ENCODE assay signal across 1 cellular context in the genomic region with DNA sequence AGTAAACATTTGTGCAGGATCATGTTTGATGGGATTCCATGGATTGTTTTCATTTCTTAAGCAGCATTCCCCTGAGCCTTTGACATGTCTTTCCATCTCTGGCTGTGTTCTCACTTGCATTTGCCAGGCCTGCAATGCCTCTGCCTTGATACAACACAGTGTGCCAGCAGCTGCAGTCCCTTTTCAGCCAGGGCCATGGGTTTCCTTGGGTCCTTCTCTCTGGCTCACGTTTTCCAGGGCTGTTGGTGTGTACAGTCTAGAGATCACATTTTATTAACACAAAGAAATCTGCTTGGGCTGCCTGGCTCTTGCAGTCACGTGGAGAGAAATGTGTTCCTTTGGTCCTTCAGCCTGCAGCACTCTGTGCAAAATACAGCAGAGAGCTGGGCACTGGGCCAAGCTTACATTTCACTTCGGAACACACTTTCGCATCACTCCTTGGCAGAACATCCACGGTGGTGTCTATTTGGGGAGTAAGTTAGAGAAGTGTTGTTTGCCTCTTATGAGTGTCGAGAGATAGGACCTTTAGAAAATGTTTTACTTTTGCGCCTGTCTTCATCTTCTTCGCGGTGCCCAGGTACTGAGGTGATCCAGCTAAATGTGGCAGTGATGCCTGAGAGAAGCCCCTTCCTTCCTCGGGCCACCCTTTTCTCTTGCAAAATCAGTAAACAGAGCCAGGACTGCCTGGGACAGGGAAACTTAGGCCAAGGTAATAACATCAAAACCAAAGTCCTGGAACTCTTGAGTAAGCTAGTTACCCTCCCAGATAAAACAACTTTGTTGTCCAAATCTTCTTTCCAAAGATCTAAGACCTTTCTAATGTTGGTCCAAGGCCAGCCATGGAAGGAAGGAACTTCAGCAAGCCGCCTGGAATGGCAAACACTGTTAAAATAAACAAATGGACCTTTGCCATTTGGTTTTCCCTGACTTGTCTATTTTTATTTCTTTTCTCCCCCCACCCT.
TF ChIP-seq lines count a peak whose summit lies in the region.

No MANE protein-coding gene starts in this region.

TF ChIP-seq in HepG2, 621 proteins besides CTCF, POLR2A, EP300 and RAD21 (continued from another document and continues in another):
- TF ChIP-seq, protein P1, sequence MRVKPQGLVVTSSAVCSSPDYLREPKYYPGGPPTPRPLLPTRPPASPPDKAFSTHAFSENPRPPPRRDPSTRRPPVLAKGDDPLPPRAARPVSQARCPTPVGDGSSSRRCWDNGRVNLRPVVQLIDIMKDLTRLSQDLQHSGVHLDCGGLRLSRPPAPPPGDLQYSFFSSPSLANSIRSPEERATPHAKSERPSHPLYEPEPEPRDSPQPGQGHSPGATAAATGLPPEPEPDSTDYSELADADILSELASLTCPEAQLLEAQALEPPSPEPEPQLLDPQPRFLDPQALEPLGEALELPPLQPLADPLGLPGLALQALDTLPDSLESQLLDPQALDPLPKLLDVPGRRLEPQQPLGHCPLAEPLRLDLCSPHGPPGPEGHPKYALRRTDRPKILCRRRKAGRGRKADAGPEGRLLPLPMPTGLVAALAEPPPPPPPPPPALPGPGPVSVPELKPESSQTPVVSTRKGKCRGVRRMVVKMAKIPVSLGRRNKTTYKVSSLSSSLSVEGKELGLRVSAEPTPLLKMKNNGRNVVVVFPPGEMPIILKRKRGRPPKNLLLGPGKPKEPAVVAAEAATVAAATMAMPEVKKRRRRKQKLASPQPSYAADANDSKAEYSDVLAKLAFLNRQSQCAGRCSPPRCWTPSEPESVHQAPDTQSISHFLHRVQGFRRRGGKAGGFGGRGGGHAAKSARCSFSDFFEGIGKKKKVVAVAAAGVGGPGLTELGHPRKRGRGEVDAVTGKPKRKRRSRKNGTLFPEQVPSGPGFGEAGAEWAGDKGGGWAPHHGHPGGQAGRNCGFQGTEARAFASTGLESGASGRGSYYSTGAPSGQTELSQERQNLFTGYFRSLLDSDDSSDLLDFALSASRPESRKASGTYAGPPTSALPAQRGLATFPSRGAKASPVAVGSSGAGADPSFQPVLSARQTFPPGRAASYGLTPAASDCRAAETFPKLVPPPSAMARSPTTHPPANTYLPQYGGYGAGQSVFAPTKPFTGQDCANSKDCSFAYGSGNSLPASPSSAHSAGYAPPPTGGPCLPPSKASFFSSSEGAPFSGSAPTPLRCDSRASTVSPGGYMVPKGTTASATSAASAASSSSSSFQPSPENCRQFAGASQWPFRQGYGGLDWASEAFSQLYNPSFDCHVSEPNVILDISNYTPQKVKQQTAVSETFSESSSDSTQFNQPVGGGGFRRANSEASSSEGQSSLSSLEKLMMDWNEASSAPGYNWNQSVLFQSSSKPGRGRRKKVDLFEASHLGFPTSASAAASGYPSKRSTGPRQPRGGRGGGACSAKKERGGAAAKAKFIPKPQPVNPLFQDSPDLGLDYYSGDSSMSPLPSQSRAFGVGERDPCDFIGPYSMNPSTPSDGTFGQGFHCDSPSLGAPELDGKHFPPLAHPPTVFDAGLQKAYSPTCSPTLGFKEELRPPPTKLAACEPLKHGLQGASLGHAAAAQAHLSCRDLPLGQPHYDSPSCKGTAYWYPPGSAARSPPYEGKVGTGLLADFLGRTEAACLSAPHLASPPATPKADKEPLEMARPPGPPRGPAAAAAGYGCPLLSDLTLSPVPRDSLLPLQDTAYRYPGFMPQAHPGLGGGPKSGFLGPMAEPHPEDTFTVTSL (CRISPR knock-in tag; IDR thresholded peaks at IDR 0.05; ENCODE audit: borderline replicate concordance): peak; percentile 98
- TF ChIP-seq TGIF2 (CRISPR knock-in tag; IDR thresholded peaks at IDR 0.05): peak; percentile 91
- no peak for TF ChIP-seq ZNF260 (CRISPR knock-in tag; IDR thresholded peaks at IDR 0.05; ENCODE audit: borderline replicate concordance, low read depth)
- TF ChIP-seq SALL2 (CRISPR knock-in tag; IDR thresholded peaks at IDR 0.05): 0 out of 2 replicates have a peak, but pooled peaks have one; percentile 45
- 0 out of 2 replicates have a peak, but pooled peaks have one; percentile 42 for TF ChIP-seq ZNF713 (CRISPR knock-in tag; IDR thresholded peaks at IDR 0.05)
- TF ChIP-seq ZNF205 (CRISPR knock-in tag; IDR thresholded peaks at IDR 0.05): no peak; the same call in none of the 2 replicates
- TF ChIP-seq SPEN (CRISPR knock-in tag; IDR thresholded peaks at IDR 0.05; ENCODE audit: low read depth): peak; percentile 66; the same call in 1 of the 2 replicates
- TF ChIP-seq HINFP (CRISPR knock-in tag; IDR thresholded peaks at IDR 0.05; ENCODE audit: low read depth): peak; percentile 71; the same call in 1 of the 2 replicates
- no peak for TF ChIP-seq ESRRA (CRISPR knock-in tag; IDR thresholded peaks at IDR 0.05; ENCODE audit: low read depth)
- TF ChIP-seq ZNF503 (CRISPR knock-in tag; IDR thresholded peaks at IDR 0.05): peak; percentile 99
- TF ChIP-seq, protein P2, sequence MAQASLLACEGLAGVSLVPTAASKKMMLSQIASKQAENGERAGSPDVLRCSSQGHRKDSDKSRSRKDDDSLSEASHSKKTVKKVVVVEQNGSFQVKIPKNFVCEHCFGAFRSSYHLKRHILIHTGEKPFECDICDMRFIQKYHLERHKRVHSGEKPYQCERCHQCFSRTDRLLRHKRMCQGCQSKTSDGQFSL (CRISPR knock-in tag; IDR thresholded peaks at IDR 0.05): no peak
- TF ChIP-seq, protein P3, sequence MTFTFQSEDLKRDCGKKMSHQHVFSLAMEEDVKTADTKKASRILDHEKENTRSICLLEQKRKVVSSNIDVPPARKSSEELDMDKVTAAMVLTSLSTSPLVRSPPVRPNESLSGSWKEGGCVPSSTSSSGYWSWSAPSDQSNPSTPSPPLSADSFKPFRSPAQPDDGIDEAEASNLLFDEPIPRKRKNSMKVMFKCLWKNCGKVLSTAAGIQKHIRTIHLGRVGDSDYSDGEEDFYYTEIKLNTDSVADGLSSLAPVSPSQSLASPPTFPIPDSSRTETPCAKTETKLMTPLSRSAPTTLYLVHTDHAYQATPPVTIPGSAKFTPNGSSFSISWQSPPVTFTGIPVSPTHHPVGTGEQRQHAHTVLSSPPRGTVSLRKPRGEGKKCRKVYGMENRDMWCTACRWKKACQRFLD (CRISPR knock-in tag; IDR thresholded peaks at IDR 0.05; ENCODE audit: borderline replicate concordance): no peak
- no peak; the same call in 1 of the 2 replicates for TF ChIP-seq KDM5B (CRISPR knock-in tag; IDR thresholded peaks at IDR 0.05; ENCODE audit: borderline replicate concordance)
- TF ChIP-seq, protein P4, sequence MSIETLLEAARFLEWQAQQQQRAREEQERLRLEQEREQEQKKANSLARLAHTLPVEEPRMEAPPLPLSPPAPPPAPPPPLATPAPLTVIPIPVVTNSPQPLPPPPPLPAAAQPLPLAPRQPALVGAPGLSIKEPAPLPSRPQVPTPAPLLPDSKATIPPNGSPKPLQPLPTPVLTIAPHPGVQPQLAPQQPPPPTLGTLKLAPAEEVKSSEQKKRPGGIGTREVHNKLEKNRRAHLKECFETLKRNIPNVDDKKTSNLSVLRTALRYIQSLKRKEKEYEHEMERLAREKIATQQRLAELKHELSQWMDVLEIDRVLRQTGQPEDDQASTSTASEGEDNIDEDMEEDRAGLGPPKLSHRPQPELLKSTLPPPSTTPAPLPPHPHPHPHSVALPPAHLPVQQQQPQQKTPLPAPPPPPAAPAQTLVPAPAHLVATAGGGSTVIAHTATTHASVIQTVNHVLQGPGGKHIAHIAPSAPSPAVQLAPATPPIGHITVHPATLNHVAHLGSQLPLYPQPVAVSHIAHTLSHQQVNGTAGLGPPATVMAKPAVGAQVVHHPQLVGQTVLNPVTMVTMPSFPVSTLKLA (IDR thresholded peaks at IDR 0.05): peak; percentile 91
- no peak for TF ChIP-seq CBX2 (IDR thresholded peaks at IDR 0.05; ENCODE audit: low read depth, low read length)
- TF ChIP-seq CBX2 (CRISPR knock-in tag; IDR thresholded peaks at IDR 0.05; ENCODE audit: low read depth): no peak
- TF ChIP-seq AGO2 (optimal IDR thresholded peaks at IDR 0.05; ENCODE audit: low read depth, low read length): peak; percentile 89
- TF ChIP-seq EZH2 (conservative IDR thresholded peaks at IDR 0.05; ENCODE audit: low read depth, low read length): no peak
- TF ChIP-seq, protein P5, sequence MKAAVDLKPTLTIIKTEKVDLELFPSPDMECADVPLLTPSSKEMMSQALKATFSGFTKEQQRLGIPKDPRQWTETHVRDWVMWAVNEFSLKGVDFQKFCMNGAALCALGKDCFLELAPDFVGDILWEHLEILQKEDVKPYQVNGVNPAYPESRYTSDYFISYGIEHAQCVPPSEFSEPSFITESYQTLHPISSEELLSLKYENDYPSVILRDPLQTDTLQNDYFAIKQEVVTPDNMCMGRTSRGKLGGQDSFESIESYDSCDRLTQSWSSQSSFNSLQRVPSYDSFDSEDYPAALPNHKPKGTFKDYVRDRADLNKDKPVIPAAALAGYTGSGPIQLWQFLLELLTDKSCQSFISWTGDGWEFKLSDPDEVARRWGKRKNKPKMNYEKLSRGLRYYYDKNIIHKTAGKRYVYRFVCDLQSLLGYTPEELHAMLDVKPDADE (CRISPR knock-in tag; IDR thresholded peaks at IDR 0.05): no peak
- TF ChIP-seq, protein P6, sequence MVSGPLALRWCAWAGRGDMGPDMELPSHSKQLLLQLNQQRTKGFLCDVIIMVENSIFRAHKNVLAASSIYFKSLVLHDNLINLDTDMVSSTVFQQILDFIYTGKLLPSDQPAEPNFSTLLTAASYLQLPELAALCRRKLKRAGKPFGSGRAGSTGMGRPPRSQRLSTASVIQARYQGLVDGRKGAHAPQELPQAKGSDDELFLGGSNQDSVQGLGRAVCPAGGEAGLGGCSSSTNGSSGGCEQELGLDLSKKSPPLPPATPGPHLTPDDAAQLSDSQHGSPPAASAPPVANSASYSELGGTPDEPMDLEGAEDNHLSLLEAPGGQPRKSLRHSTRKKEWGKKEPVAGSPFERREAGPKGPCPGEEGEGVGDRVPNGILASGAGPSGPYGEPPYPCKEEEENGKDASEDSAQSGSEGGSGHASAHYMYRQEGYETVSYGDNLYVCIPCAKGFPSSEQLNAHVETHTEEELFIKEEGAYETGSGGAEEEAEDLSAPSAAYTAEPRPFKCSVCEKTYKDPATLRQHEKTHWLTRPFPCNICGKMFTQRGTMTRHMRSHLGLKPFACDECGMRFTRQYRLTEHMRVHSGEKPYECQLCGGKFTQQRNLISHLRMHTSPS (CRISPR knock-in tag; IDR thresholded peaks at IDR 0.05; ENCODE audit: low read depth): peak; percentile 78
- TF ChIP-seq, protein P7, sequence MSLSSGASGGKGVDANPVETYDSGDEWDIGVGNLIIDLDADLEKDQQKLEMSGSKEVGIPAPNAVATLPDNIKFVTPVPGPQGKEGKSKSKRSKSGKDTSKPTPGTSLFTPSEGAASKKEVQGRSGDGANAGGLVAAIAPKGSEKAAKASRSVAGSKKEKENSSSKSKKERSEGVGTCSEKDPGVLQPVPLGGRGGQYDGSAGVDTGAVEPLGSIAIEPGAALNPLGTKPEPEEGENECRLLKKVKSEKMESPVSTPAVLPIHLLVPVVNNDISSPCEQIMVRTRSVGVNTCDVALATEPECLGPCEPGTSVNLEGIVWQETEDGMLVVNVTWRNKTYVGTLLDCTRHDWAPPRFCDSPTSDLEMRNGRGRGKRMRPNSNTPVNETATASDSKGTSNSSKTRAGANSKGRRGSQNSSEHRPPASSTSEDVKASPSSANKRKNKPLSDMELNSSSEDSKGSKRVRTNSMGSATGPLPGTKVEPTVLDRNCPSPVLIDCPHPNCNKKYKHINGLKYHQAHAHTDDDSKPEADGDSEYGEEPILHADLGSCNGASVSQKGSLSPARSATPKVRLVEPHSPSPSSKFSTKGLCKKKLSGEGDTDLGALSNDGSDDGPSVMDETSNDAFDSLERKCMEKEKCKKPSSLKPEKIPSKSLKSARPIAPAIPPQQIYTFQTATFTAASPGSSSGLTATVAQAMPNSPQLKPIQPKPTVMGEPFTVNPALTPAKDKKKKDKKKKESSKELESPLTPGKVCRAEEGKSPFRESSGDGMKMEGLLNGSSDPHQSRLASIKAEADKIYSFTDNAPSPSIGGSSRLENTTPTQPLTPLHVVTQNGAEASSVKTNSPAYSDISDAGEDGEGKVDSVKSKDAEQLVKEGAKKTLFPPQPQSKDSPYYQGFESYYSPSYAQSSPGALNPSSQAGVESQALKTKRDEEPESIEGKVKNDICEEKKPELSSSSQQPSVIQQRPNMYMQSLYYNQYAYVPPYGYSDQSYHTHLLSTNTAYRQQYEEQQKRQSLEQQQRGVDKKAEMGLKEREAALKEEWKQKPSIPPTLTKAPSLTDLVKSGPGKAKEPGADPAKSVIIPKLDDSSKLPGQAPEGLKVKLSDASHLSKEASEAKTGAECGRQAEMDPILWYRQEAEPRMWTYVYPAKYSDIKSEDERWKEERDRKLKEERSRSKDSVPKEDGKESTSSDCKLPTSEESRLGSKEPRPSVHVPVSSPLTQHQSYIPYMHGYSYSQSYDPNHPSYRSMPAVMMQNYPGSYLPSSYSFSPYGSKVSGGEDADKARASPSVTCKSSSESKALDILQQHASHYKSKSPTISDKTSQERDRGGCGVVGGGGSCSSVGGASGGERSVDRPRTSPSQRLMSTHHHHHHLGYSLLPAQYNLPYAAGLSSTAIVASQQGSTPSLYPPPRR (CRISPR knock-in tag; IDR thresholded peaks at IDR 0.05; ENCODE audit: borderline replicate concordance): peak; percentile 93
- TF ChIP-seq HOXA9 (CRISPR knock-in tag; IDR thresholded peaks at IDR 0.05; ENCODE audit: borderline replicate concordance): no peak
- peak; percentile 100 for TF ChIP-seq MED1 (CRISPR knock-in tag; IDR thresholded peaks at IDR 0.05)
- peak; percentile 99 for TF ChIP-seq ZBTB7B (CRISPR knock-in tag; IDR thresholded peaks at IDR 0.05)
- TF ChIP-seq NR2F1 (CRISPR knock-in tag; IDR thresholded peaks at IDR 0.05): peak; percentile 4 to 75; a peak in 2 of 4 replicates
- TF ChIP-seq ZNF326 (CRISPR knock-in tag; IDR thresholded peaks at IDR 0.05; ENCODE audit: borderline replicate concordance): no peak
- peak; percentile 99 for TF ChIP-seq CREM (IDR thresholded peaks at IDR 0.05)
- TF ChIP-seq CREM (CRISPR knock-in tag; IDR thresholded peaks at IDR 0.05): no peak
- peak; percentile 29 for TF ChIP-seq BORCS8-MEF2B (CRISPR knock-in tag; IDR thresholded peaks at IDR 0.05)
- no peak for TF ChIP-seq FOXP1 (IDR thresholded peaks at IDR 0.05)
- peak; percentile 98 for TF ChIP-seq FOXP1 (CRISPR knock-in tag; IDR thresholded peaks at IDR 0.05)
- TF ChIP-seq ETV6 (CRISPR knock-in tag; conservative IDR thresholded peaks at IDR 0.05): peak; percentile 90
- TF ChIP-seq ZNF496 (CRISPR knock-in tag; IDR thresholded peaks at IDR 0.05; ENCODE audit: insufficient replicate concordance): no peak
